ENCODE assay signal across 1 cellular context in the genomic region with DNA sequence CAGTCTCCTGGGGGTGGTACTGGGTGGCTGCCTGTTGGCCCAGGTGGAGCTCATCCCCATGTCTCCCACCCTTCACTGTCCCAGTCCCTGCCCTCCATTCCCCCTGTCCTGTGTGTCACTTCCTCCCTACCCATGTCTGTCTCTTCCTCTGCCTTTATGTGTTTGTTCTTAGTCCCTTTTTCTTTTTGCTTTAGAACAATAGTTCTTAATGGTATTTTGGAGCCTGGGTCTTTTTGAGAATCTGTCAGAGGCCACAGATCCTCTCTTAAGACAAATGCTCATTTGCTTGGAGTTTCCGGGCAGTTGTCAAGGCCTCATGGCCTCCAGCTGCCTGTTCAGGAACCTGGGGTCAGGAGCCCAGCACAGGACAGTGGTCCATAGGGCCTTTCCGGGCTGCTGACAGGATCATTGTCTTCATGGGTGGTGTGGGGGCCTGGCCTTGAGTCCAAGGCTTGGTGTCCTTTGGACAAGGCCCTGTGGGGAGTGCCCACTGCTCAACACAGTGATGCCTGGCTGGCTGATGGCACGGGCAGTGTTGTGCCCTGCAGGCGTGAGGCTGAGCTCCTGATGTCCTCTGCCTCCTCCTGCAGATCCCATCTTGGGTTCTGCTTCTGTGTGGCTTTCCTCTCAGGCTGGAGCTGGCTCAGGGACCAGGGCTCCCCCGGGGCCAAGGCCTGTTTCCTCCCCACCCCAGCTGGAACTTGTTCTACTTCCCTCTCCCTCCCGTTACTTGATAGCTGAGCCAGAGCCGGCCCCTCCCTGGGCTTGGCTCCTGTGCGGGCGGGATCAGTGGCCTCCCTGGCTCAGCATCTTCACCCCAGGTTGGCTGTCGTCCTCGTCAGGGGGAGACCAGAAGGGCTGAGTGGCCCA.
TF ChIP-seq lines count a peak whose summit lies in the region.

No MANE protein-coding gene starts in this region.

TF ChIP-seq in K562, 482 proteins besides CTCF, POLR2A, EP300 and RAD21:
- TF ChIP-seq YBX1 (IDR thresholded peaks at IDR 0.05) (no peak), SRF (CRISPR knock-in tag; IDR thresholded peaks at IDR 0.05) (peak in 1 of 2 experiments; percentile 57; a peak in 1 of 4 replicates), ZNF586 (CRISPR knock-in tag; conservative IDR thresholded peaks at IDR 0.05) (no peak), RBFOX2 (IDR thresholded peaks at IDR 0.05; ENCODE audit: low read depth, low read length) (peak; percentile 53), SIN3A (IDR thresholded peaks at IDR 0.05; ENCODE audit: borderline replicate concordance in 2 of 2, control insufficient read depth in 1 of 2, low read depth in 2 of 2, low read length in 2 of 2) (peak in 1 of 2 experiments; percentile 32; a peak in 1 of 4 replicates), POLR2G (IDR thresholded peaks at IDR 0.05; ENCODE audit: low read depth, low read length) (peak; percentile 62), ZNF143 (CRISPR knock-in tag; IDR thresholded peaks at IDR 0.05) (no peak), ZNF780A (CRISPR knock-in tag; IDR thresholded peaks at IDR 0.05) (no peak), TCF7L2 (IDR thresholded peaks at IDR 0.05; ENCODE audit: low read depth, low read length) (no peak), NR3C1 (CRISPR knock-in tag; IDR thresholded peaks at IDR 0.05) (no peak), ZNF561 (CRISPR knock-in tag; conservative IDR thresholded peaks at IDR 0.05) (no peak), CTBP1 (IDR thresholded peaks at IDR 0.05; ENCODE audit: borderline replicate concordance) (peak; percentile 25; the same call in 1 of the 2 replicates), HSF4 (CRISPR knock-in tag; IDR thresholded peaks at IDR 0.05; ENCODE audit: borderline replicate concordance) (no peak), SMARCB1 (IDR thresholded peaks at IDR 0.05; ENCODE audit: insufficient read length, low read depth) (no peak), SPI1 (IDR thresholded peaks at IDR 0.05; ENCODE audit: borderline replicate concordance, low read depth, low read length) (peak; percentile 55; the same call in 1 of the 2 replicates), RBM22 (IDR thresholded peaks at IDR 0.05; ENCODE audit: low read depth, low read length, poor library complexity, severe bottlenecking) (peak; percentile 24), SUPT5H (IDR thresholded peaks at IDR 0.05) (0 out of 2 replicates have a peak, but pooled peaks have one; percentile 5)
- TF ChIP-seq, protein P1, sequence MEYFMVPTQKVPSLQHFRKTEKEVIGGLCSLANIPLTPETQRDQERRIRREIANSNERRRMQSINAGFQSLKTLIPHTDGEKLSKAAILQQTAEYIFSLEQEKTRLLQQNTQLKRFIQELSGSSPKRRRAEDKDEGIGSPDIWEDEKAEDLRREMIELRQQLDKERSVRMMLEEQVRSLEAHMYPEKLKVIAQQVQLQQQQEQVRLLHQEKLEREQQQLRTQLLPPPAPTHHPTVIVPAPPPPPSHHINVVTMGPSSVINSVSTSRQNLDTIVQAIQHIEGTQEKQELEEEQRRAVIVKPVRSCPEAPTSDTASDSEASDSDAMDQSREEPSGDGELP (CRISPR knock-in tag; IDR thresholded peaks at IDR 0.05; ENCODE audit: borderline replicate concordance): peak; percentile 63; the same call in 1 of the 2 replicates
- TF ChIP-seq, protein P2, sequence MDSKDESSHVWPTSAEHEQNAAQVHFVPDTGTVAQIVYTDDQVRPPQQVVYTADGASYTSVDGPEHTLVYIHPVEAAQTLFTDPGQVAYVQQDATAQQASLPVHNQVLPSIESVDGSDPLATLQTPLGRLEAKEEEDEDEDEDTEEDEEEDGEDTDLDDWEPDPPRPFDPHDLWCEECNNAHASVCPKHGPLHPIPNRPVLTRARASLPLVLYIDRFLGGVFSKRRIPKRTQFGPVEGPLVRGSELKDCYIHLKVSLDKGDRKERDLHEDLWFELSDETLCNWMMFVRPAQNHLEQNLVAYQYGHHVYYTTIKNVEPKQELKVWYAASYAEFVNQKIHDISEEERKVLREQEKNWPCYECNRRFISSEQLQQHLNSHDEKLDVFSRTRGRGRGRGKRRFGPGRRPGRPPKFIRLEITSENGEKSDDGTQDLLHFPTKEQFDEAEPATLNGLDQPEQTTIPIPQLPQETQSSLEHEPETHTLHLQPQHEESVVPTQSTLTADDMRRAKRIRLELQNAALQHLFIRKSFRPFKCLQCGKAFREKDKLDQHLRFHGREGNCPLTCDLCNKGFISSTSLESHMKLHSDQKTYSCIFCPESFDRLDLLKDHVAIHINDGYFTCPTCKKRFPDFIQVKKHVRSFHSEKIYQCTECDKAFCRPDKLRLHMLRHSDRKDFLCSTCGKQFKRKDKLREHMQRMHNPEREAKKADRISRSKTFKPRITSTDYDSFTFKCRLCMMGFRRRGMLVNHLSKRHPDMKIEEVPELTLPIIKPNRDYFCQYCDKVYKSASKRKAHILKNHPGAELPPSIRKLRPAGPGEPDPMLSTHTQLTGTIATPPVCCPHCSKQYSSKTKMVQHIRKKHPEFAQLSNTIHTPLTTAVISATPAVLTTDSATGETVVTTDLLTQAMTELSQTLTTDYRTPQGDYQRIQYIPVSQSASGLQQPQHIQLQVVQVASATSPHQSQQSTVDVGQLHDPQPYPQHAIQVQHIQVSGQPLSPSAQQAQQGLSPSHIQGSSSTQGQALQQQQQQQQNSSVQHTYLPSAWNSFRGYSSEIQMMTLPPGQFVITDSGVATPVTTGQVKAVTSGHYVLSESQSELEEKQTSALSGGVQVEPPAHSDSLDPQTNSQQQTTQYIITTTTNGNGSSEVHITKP (IDR thresholded peaks at IDR 0.05; ENCODE audit: partially characterized antibody): peak; percentile 30
- TF ChIP-seq, protein P3, sequence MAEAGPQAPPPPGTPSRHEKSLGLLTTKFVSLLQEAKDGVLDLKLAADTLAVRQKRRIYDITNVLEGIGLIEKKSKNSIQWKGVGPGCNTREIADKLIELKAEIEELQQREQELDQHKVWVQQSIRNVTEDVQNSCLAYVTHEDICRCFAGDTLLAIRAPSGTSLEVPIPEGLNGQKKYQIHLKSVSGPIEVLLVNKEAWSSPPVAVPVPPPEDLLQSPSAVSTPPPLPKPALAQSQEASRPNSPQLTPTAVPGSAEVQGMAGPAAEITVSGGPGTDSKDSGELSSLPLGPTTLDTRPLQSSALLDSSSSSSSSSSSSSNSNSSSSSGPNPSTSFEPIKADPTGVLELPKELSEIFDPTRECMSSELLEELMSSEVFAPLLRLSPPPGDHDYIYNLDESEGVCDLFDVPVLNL (CRISPR knock-in tag; IDR thresholded peaks at IDR 0.05; ENCODE audit: low read depth): no peak
- TF ChIP-seq, protein P4, sequence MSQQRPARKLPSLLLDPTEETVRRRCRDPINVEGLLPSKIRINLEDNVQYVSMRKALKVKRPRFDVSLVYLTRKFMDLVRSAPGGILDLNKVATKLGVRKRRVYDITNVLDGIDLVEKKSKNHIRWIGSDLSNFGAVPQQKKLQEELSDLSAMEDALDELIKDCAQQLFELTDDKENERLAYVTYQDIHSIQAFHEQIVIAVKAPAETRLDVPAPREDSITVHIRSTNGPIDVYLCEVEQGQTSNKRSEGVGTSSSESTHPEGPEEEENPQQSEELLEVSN (IDR thresholded peaks at IDR 0.05; ENCODE audit: borderline replicate concordance in 1 of 2, extremely low read depth in 1 of 2, insufficient read depth in 1 of 2, insufficient read length in 1 of 2, low read depth in 1 of 2, low read length in 1 of 2, poor library complexity in 1 of 2, severe bottlenecking in 1 of 2): peak in 1 of 2 experiments; percentile 19
- TF ChIP-seq, protein P5, sequence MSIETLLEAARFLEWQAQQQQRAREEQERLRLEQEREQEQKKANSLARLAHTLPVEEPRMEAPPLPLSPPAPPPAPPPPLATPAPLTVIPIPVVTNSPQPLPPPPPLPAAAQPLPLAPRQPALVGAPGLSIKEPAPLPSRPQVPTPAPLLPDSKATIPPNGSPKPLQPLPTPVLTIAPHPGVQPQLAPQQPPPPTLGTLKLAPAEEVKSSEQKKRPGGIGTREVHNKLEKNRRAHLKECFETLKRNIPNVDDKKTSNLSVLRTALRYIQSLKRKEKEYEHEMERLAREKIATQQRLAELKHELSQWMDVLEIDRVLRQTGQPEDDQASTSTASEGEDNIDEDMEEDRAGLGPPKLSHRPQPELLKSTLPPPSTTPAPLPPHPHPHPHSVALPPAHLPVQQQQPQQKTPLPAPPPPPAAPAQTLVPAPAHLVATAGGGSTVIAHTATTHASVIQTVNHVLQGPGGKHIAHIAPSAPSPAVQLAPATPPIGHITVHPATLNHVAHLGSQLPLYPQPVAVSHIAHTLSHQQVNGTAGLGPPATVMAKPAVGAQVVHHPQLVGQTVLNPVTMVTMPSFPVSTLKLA (conservative IDR thresholded peaks at IDR 0.05): 0 out of 4 replicates have a peak, but pooled peaks of 1 of the 2 experiments have one; percentile 13
- TF ChIP-seq, protein P6, sequence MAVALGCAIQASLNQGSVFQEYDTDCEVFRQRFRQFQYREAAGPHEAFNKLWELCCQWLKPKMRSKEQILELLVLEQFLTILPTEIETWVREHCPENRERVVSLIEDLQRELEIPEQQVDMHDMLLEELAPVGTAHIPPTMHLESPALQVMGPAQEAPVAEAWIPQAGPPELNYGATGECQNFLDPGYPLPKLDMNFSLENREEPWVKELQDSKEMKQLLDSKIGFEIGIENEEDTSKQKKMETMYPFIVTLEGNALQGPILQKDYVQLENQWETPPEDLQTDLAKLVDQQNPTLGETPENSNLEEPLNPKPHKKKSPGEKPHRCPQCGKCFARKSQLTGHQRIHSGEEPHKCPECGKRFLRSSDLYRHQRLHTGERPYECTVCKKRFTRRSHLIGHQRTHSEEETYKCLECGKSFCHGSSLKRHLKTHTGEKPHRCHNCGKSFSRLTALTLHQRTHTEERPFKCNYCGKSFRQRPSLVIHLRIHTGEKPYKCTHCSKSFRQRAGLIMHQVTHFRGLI (CRISPR knock-in tag; IDR thresholded peaks at IDR 0.05): no peak
- TF ChIP-seq, protein P7, sequence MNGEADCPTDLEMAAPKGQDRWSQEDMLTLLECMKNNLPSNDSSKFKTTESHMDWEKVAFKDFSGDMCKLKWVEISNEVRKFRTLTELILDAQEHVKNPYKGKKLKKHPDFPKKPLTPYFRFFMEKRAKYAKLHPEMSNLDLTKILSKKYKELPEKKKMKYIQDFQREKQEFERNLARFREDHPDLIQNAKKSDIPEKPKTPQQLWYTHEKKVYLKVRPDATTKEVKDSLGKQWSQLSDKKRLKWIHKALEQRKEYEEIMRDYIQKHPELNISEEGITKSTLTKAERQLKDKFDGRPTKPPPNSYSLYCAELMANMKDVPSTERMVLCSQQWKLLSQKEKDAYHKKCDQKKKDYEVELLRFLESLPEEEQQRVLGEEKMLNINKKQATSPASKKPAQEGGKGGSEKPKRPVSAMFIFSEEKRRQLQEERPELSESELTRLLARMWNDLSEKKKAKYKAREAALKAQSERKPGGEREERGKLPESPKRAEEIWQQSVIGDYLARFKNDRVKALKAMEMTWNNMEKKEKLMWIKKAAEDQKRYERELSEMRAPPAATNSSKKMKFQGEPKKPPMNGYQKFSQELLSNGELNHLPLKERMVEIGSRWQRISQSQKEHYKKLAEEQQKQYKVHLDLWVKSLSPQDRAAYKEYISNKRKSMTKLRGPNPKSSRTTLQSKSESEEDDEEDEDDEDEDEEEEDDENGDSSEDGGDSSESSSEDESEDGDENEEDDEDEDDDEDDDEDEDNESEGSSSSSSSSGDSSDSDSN (IDR thresholded peaks at IDR 0.05; ENCODE audit: borderline replicate concordance in 1 of 2, low read depth in 2 of 2, low read length in 2 of 2): 0 out of 4 replicates have a peak, but pooled peaks of 1 of the 2 experiments have one; percentile 38
- TF ChIP-seq, protein P8, sequence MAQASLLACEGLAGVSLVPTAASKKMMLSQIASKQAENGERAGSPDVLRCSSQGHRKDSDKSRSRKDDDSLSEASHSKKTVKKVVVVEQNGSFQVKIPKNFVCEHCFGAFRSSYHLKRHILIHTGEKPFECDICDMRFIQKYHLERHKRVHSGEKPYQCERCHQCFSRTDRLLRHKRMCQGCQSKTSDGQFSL (CRISPR knock-in tag; IDR thresholded peaks at IDR 0.05): no peak
- TF ChIP-seq, protein P8 (tag; IDR thresholded peaks at IDR 0.05): 0 out of 4 replicates have a peak, but pooled peaks of 1 of the 2 experiments have one; percentile 31
- TF ChIP-seq, protein P9, sequence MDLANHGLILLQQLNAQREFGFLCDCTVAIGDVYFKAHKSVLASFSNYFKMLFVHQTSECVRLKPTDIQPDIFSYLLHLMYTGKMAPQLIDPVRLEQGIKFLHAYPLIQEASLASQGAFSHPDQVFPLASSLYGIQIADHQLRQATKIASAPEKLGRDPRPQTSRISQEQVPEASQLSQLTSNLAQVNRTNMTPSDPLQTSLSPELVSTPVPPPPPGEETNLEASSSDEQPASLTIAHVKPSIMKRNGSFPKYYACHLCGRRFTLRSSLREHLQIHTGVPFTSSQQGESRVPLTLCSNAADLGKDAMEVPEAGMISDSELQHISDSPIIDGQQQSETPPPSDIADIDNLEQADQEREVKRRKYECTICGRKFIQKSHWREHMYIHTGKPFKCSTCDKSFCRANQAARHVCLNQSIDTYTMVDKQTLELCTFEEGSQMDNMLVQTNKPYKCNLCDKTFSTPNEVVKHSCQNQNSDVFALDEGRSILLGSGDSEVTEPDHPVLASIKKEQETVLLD (IDR thresholded peaks at IDR 0.05): no peak
